ENCODE assay signal across 8 cellular contexts in the genomic region with DNA sequence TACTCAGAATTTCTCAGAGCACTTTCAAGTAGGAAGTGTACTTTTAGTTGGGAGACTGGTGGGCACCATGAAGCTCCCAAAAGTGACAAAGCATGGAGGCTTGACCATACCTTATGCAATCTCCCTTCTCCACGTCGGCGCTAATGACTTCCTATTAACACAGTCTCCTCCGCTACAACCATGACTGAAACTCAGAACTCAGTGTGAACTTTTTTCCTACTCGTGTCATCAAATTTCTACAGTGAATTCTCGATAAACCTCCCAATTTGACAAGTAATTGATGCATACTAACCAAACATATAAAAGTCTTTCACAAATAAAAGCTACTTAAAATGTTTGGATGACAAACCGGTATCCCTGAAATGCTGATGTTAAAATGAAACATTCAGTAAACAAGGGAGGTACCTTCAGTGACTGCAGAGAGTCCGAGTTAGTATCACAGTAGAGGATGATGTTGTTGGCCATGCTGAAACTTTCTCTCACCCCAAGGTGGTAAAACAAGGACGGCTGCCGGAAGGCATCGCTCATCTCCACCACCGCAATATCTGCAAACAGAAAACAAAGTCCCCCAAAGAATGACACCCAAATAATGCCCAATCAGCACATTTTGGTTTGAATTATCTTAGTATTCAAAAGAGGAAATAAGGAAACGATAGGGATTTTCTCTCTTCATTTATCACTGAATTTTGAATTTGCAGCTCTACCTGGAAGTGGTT.
DNase-seq lines count a peak whose midpoint lies in the region; ATAC-seq and TF ChIP-seq lines count a peak whose summit lies in the region.

No MANE protein-coding gene starts in this region.

- H3K27ac ChIP-seq in BLaER1 treated with 17β-estradiol and CSF1 and Interleukin-3, amounts not matched to agents 10 nM and 100 nM, result peak overlapping the region; percentile 60 to 84 (median 75); a peak in 21 of 22 replicates
- no peak overlapping the region for H3K27ac ChIP-seq in PC-3 (ENCODE audit: low read length)

- TF ChIP-seq CTCF in PC-3 (conservative IDR thresholded peaks at IDR 0.05; ENCODE audit: low read depth, low read length), result no peak

- DNase-seq in PC-3, result no peak
- no peak for DNase-seq in ecto neural progenitor cell (ENCODE audit: low spot score)
- DNase-seq in NCI-H1105 treated with DMSO at 0.1 percent for 48 hours (lab: John Stamatoyannopoulos, UW), result no peak
- DNase-seq in DMS53 treated with DMSO at 0.1 percent for 48 hours (lab: John Stamatoyannopoulos, UW; ENCODE audit: unreplicated experiment), result no peak
- no peak for DNase-seq in activated naive CD4-positive, alpha-beta T cell (lab: John Stamatoyannopoulos, UW)

- peak overlapping the region in 9 of 10 experiments; percentile 1 to 53 (median 36); a peak in 15 of 20 replicates for H3K4me3 ChIP-seq in BLaER1 treated with 17β-estradiol and CSF1 and Interleukin-3, amounts not matched to agents 10 nM and 100 nM
- no peak overlapping the region for H3K4me3 ChIP-seq in PC-3 (ENCODE audit: low read length)

- H2AFZ ChIP-seq in PC-3 (ENCODE audit: low read length), result no peak overlapping the region

- H3K4me2 ChIP-seq in BLaER1 treated with 17β-estradiol and CSF1 and Interleukin-3, amounts not matched to agents 10 nM and 100 nM, result peak overlapping the region; percentile 77 to 94 (median 88)
- no peak overlapping the region for H3K4me2 ChIP-seq in PC-3 (ENCODE audit: low read length)

- H3K4me1 ChIP-seq in BLaER1 treated with 17β-estradiol and CSF1 and Interleukin-3, amounts not matched to agents 10 nM and 100 nM, result peaks cover 70 to 93% (median 85%) of the 10 kb centered on the region in 10 experiments
- no peaks in the 10 kb centered on the region for H3K4me1 ChIP-seq in PC-3 (ENCODE audit: insufficient read depth, low read length)

- H3K9me2 ChIP-seq in PC-3 (replicated peaks; ENCODE audit: low read length), result no peaks in the 10 kb centered on the region

- H3K9me3 ChIP-seq in BLaER1 treated with 17β-estradiol and CSF1 and Interleukin-3, amounts not matched to agents 10 nM and 100 nM (replicated peaks in 1 of 11), result peaks cover 0 to 13% (median 7%) of the 10 kb centered on the region in 11 experiments; a peak in 16 of 22 replicates
- no peaks in the 10 kb centered on the region for H3K9me3 ChIP-seq in PC-3 (ENCODE audit: low read length)

- BruUV-seq in PC-3 (replicated peaks; lab: Mats Ljungman, UMichigan), result no TSS peak

- ATAC-seq in GM18909 (IDR thresholded peaks at IDR 0.05; ENCODE audit: poor library complexity, unreplicated experiment) (peak; percentile 55), HG02938 (IDR thresholded peaks at IDR 0.05; ENCODE audit: unreplicated experiment) (peak; percentile 18), PC-3 (peak; percentile 40; the same call in 1 of the 2 replicates)

- H3F3A ChIP-seq in PC-3 (ENCODE audit: low read length, unreplicated experiment), result no peaks in the 10 kb centered on the region

- no peaks in the 10 kb centered on the region for H3K27me3 ChIP-seq in BLaER1 treated with 17β-estradiol and CSF1 and Interleukin-3, amounts not matched to agents 10 nM and 100 nM
- H3K27me3 ChIP-seq in PC-3 (ENCODE audit: low read length), result no peaks in the 10 kb centered on the region

- H4K20me1 ChIP-seq in BLaER1 treated with 17β-estradiol and CSF1 and Interleukin-3, amounts not matched to agents 10 nM and 100 nM, result peaks cover 0 to 30% (median 0%) of the 10 kb centered on the region in 11 experiments; a peak in 2 of 22 replicates
- no peaks in the 10 kb centered on the region for H4K20me1 ChIP-seq in PC-3 (ENCODE audit: low read length)

- H3K9ac ChIP-seq in BLaER1 treated with 17β-estradiol and CSF1 and Interleukin-3, amounts not matched to agents 10 nM and 100 nM, result peak overlapping the region; percentile 34 to 64 (median 56); a peak in 21 of 22 replicates
- H3K9ac ChIP-seq in PC-3 (ENCODE audit: low read length), result no peak overlapping the region

- H3K79me2 ChIP-seq in PC-3 (ENCODE audit: low read length), result no peaks in the 10 kb centered on the region

- H3K36me3 ChIP-seq in BLaER1 treated with 17β-estradiol and CSF1 and Interleukin-3, amounts not matched to agents 10 nM and 100 nM, result peaks cover 0 to 4% (median 0%) of the 10 kb centered on the region in 11 experiments; a peak in 3 of 22 replicates
- no peaks in the 10 kb centered on the region for H3K36me3 ChIP-seq in PC-3 (ENCODE audit: low read depth, low read length)

- intact Hi-C loops in PC-3 (cut with micrococcal nuclease), result no loop called here

- CTCF ChIA-PET in PC-3 (lab: Charles Lee), result no interaction called here

- POLR2A ChIA-PET in PC-3 (lab: Charles Lee; ENCODE audit: unreplicated experiment), result interaction anchor here (0.6 to 0.7 kb wide), 2 partner anchors 153 to 361 kb away, joined by 3 to 4 read pairs; no protein-coding TSS in a partner anchor
